In genomic region chr11:28729339-28729738, GRCh38 we compare ENCODE assay signal across 22 cellular contexts.
"Had no signal": no experiment of that assay in that cellular context is flagged by ENCODE, and none has a peak within 500 bp of the region (broad histone marks: within the 10 kb centered on the region; RNA-seq: fewer than 3 reads in every experiment).

No MANE protein-coding gene starts in this region.

- H3K4me1 Mint-ChIP-seq: neural progenitor cell; stimulated activated naive B cell treated with anti-CD40 and anti-IgM and Interleukin-4, amounts not matched to agents 10 μg/mL and 1 μg/mL and 100 μg/mL, for 72 hours; stimulated activated naive CD8-positive, alpha-beta T cell treated with anti-CD3 and anti-CD28 coated beads, Interleukin-15, amount 100 ng/mL, for 72 hours had no signal

- H3K36me3 Mint-ChIP-seq: mesothelial cell of epicardium; natural killer cell treated with Interleukin-12 subunit alpha and Interleukin-12 subunit beta and Interleukin-15 and Interleukin-18, amount 100 ng/mL, for 72 hours; neural progenitor cell; stimulated activated naive B cell treated with anti-CD40 and anti-IgM and Interleukin-4, amounts not matched to agents 10 μg/mL and 1 μg/mL and 100 μg/mL, for 72 hours had no signal

- H3K36me3 ChIP-seq: colonic mucosa, heart left ventricle, neural progenitor cell, ovary, right atrium auricular region, sigmoid colon, tibial nerve had no signal

- H3K27ac Mint-ChIP-seq: endodermal cell; mesothelial cell of epicardium; natural killer cell treated with Interleukin-12 subunit alpha and Interleukin-12 subunit beta and Interleukin-15 and Interleukin-18, amount 100 ng/mL, for 72 hours; neural progenitor cell; stimulated activated naive B cell treated with anti-CD40 and anti-IgM and Interleukin-4, amounts not matched to agents 10 μg/mL and 1 μg/mL and 100 μg/mL, for 72 hours; stimulated activated naive CD8-positive, alpha-beta T cell treated with anti-CD3 and anti-CD28 coated beads, Interleukin-15, amount 100 ng/mL, for 72 hours had no signal

- H3K4me1 ChIP-seq: colonic mucosa, heart left ventricle, right atrium auricular region, sigmoid colon, testis, tibial nerve had no signal

- ATAC-seq: heart left ventricle; natural killer cell treated with Interleukin-12 subunit alpha and Interleukin-12 subunit beta and Interleukin-15 and Interleukin-18, amount 100 ng/mL, for 72 hours; stimulated activated naive B cell treated with anti-CD40 and anti-IgM and Interleukin-4, amounts not matched to agents 10 μg/mL and 1 μg/mL and 100 μg/mL, for 72 hours; stimulated activated naive CD8-positive, alpha-beta T cell treated with anti-CD3 and anti-CD28 coated beads, Interleukin-15, amount 100 ng/mL, for 72 hours had no signal

- H3K27me3 Mint-ChIP-seq: natural killer cell treated with Interleukin-12 subunit alpha and Interleukin-12 subunit beta and Interleukin-15 and Interleukin-18, amount 100 ng/mL, for 72 hours; stimulated activated naive B cell treated with anti-CD40 and anti-IgM and Interleukin-4, amounts not matched to agents 10 μg/mL and 1 μg/mL and 100 μg/mL, for 72 hours; stimulated activated naive CD8-positive, alpha-beta T cell treated with anti-CD3 and anti-CD28 coated beads, Interleukin-15, amount 100 ng/mL, for 72 hours had no signal

- H3K9me3 ChIP-seq: colonic mucosa, heart left ventricle, ovary, right atrium auricular region, sigmoid colon, testis, tibial nerve had no signal

- H3K27me3 ChIP-seq: colonic mucosa, heart left ventricle, neural progenitor cell, ovary, right atrium auricular region, sigmoid colon, testis, tibial nerve had no signal

- H3K4me3 Mint-ChIP-seq: endodermal cell; mesothelial cell of epicardium; natural killer cell treated with Interleukin-12 subunit alpha and Interleukin-12 subunit beta and Interleukin-15 and Interleukin-18, amount 100 ng/mL, for 72 hours; neural progenitor cell; stimulated activated naive B cell treated with anti-CD40 and anti-IgM and Interleukin-4, amounts not matched to agents 10 μg/mL and 1 μg/mL and 100 μg/mL, for 72 hours; stimulated activated naive CD8-positive, alpha-beta T cell treated with anti-CD3 and anti-CD28 coated beads, Interleukin-15, amount 100 ng/mL, for 72 hours had no signal

- H3K9me3 Mint-ChIP-seq: endodermal cell, neural progenitor cell had no signal

- H3K27ac ChIP-seq: colonic mucosa, heart left ventricle, neural progenitor cell, ovary, right atrium auricular region, sigmoid colon, skin epidermis, testis, tibial nerve had no signal

- DNase-seq: colonic mucosa; dermis blood vessel endothelial cell; endodermal cell; erythroblast; foreskin melanocyte; heart left ventricle; hippocampal formation; kidney glomerular epithelial cell; nucleus accumbens; ovary; sigmoid colon; stimulated activated CD4-positive, alpha-beta T cell treated with anti-CD3 and anti-CD28 coated beads, Interleukin-2, amount 100 ng/mL, for 24 hours; stimulated activated CD4-positive, alpha-beta T cell treated with anti-CD3 and anti-CD28 coated beads, Interleukin-4, amount 100 ng/mL, for 4 hours; stimulated activated naive B cell treated with anti-CD40 and anti-IgM and Interleukin-4, amounts not matched to agents 10 μg/mL and 1 μg/mL and 100 μg/mL, for 72 hours; stimulated activated naive CD8-positive, alpha-beta T cell treated with anti-CD3 and anti-CD28 coated beads, Interleukin-15, amount 100 ng/mL, for 72 hours; testis had no signal

- H3K4me3 ChIP-seq: colonic mucosa, heart left ventricle, neural progenitor cell, ovary, right atrium auricular region, sigmoid colon, skin epidermis, testis, tibial nerve had no signal
